In genomic region chr1:115643219-115643618, GRCh38 we compare ENCODE assay signal across 8 cellular contexts. TPM values are rescaled to one million over a fixed set of nuclear protein-coding genes. Genes with fewer than 3 reads are reported as not detected.
DNase-seq lines count a peak whose midpoint lies in the region; ATAC-seq and TF ChIP-seq lines count a peak whose summit lies in the region.

No MANE protein-coding gene starts in this region.

- H3K9me3 ChIP-seq in MG63: peaks cover 8% of the 10 kb centered on the region
- peaks cover 0 to 6% of the 10 kb centered on the region in 2 donors for H3K9me3 ChIP-seq in duodenal mucosa (ENCODE audit: control insufficient read depth in 1 of 2, low read length in 2 of 2)
- no peaks in the 10 kb centered on the region for H3K9me3 ChIP-seq in neural cell (ENCODE audit: low read length)

- no peak overlapping the region for H3K27ac Mint-ChIP-seq in CD14-positive monocyte

- peaks cover 3% of the 10 kb centered on the region for H3K36me3 ChIP-seq in MG63
- no peaks in the 10 kb centered on the region for H3K36me3 ChIP-seq in duodenal mucosa (ENCODE audit: control insufficient read depth in 1 of 2, insufficient read depth in 2 of 2, low read length in 2 of 2)
- H3K36me3 ChIP-seq in neural cell (ENCODE audit: insufficient read depth, low read length): no peaks in the 10 kb centered on the region

- H3K9ac ChIP-seq in duodenal mucosa (ENCODE audit: low read depth in 1 of 2, low read length in 2 of 2): peak overlapping the region; percentile 30 to 70
- H3K9ac ChIP-seq in neural cell (ENCODE audit: low read length): no peak overlapping the region

- H3F3A ChIP-seq in neural cell (ENCODE audit: insufficient read depth, low read length, poor library complexity, severe bottlenecking): no peaks in the 10 kb centered on the region

- intact Hi-C loops in CD14-positive monocyte (cut with micrococcal nuclease): no loop called here

- H3K4me3 ChIP-seq in MG63 (peak overlapping the region; percentile 89), duodenal mucosa (ENCODE audit: low read depth in 1 of 2, low read length in 2 of 2) (peak overlapping the region; percentile 63 to 75), neural cell (ENCODE audit: low read length) (peak overlapping the region; percentile 80)

- ATAC-seq in GM21423 (IDR thresholded peaks at IDR 0.05; ENCODE audit: unreplicated experiment): no peak

- H3K4me1 Mint-ChIP-seq in CD14-positive monocyte: peaks cover 12% of the 10 kb centered on the region

- H3K27ac ChIP-seq in duodenal mucosa (ENCODE audit: low read depth, low read length) (no peak overlapping the region), neural cell (ENCODE audit: low read length) (no peak overlapping the region)

- no peak for TF ChIP-seq RAD21 in neural cell (conservative IDR thresholded peaks at IDR 0.05)

- peak overlapping the region; percentile 72 for H3K4me2 ChIP-seq in neural cell (ENCODE audit: low read length)

- H2AFZ ChIP-seq in neural cell (ENCODE audit: low read depth, low read length): no peak overlapping the region

- H3K9me3 Mint-ChIP-seq in CD14-positive monocyte: peaks cover 12 to 30% (median 21%) of the 10 kb centered on the region in 7 donors

- H3K4me3 Mint-ChIP-seq in CD14-positive monocyte: peak overlapping the region; percentile 83 to 89

- H3K79me2 ChIP-seq in neural cell (replicated peaks; ENCODE audit: insufficient read depth, low read length): no peaks in the 10 kb centered on the region

- H4K20me1 ChIP-seq in neural cell (ENCODE audit: insufficient read depth): no peaks in the 10 kb centered on the region

- no peak for TF ChIP-seq EP300 in neural cell (conservative IDR thresholded peaks at IDR 0.05; ENCODE audit: poor library complexity, severe bottlenecking)

- DNase-seq in CD14-positive monocyte (ENCODE audit: low spot score) (no peak), MG63 (no peak), NCI-H2196 treated with DMSO at 0.1 percent for 48 hours (lab: John Stamatoyannopoulos, UW; ENCODE audit: unreplicated experiment) (no peak), SHP77 (lab: John Stamatoyannopoulos, UW) (no peak)
- DNase-seq in effector CD4-positive, alpha-beta T cell: no peak

- H3K9me2 ChIP-seq in neural cell (ENCODE audit: insufficient read depth, low read length): no peaks in the 10 kb centered on the region

- peaks cover 0 to 4% of the 10 kb centered on the region in 2 donors for H3K36me3 Mint-ChIP-seq in CD14-positive monocyte

- TF ChIP-seq CTCF in CD14-positive monocyte (IDR thresholded peaks at IDR 0.05) (no peak), neural cell (IDR thresholded peaks at IDR 0.05; ENCODE audit: poor library complexity, severe bottlenecking) (no peak)

- peaks cover 15 to 21% (median 21%) of the 10 kb centered on the region in 3 donors for H3K27me3 Mint-ChIP-seq in CD14-positive monocyte (ENCODE audit: low read depth in 3 of 3)

- no peaks in the 10 kb centered on the region for H3K27me3 ChIP-seq in MG63
- H3K27me3 ChIP-seq in duodenal mucosa (ENCODE audit: control insufficient read depth in 1 of 2, insufficient read depth in 2 of 2, low read length in 2 of 2): no peaks in the 10 kb centered on the region
- peaks cover 19% of the 10 kb centered on the region for H3K27me3 ChIP-seq in neural cell (ENCODE audit: insufficient read depth, low read depth, low read length)

- H3K4me1 ChIP-seq in duodenal mucosa (ENCODE audit: control insufficient read depth in 1 of 2, insufficient read depth in 2 of 2, low read length in 2 of 2): peaks cover 17% of the 10 kb centered on the region in 2 donors

TF ChIP-seq in neural cell, 6 proteins besides CTCF, POLR2A, EP300 and RAD21:
- TF ChIP-seq POLR2AphosphoS5 (IDR thresholded peaks at IDR 0.05) (no peak), MXI1 (conservative IDR thresholded peaks at IDR 0.05; ENCODE audit: poor library complexity, severe bottlenecking) (no peak), SMC3 (conservative IDR thresholded peaks at IDR 0.05; ENCODE audit: poor library complexity) (no peak), REST (IDR thresholded peaks at IDR 0.05; ENCODE audit: borderline replicate concordance) (no peak), EZH2 (IDR thresholded peaks at IDR 0.05; ENCODE audit: borderline replicate concordance, insufficient read depth, low read length, poor library complexity, severe bottlenecking) (no peak), TAF1 (IDR thresholded peaks at IDR 0.05; ENCODE audit: low read depth) (no peak)

RNA-seq across cellular contexts. Expression of gene VANGL1, which starts 1.4 kb away (rescaled TPM):
- polyA plus RNA-seq in CD14-positive monocyte (1 to 10 TPM; 1.3 to 2.0 TPM), neural cell (0.40 and 0.53 TPM in 2 replicates)
- 3.1 and 4.9 TPM in 2 replicates for total RNA-seq in MG63 (2014; rRNA removed; shearing (Covaris generic); ENCODE audit: low replicate concordance)
- polyA minus RNA-seq in neural cell: 1.5 and 2.1 TPM in 2 replicates
